1 cellular context compared by ENCODE assay signal in the genomic region with DNA sequence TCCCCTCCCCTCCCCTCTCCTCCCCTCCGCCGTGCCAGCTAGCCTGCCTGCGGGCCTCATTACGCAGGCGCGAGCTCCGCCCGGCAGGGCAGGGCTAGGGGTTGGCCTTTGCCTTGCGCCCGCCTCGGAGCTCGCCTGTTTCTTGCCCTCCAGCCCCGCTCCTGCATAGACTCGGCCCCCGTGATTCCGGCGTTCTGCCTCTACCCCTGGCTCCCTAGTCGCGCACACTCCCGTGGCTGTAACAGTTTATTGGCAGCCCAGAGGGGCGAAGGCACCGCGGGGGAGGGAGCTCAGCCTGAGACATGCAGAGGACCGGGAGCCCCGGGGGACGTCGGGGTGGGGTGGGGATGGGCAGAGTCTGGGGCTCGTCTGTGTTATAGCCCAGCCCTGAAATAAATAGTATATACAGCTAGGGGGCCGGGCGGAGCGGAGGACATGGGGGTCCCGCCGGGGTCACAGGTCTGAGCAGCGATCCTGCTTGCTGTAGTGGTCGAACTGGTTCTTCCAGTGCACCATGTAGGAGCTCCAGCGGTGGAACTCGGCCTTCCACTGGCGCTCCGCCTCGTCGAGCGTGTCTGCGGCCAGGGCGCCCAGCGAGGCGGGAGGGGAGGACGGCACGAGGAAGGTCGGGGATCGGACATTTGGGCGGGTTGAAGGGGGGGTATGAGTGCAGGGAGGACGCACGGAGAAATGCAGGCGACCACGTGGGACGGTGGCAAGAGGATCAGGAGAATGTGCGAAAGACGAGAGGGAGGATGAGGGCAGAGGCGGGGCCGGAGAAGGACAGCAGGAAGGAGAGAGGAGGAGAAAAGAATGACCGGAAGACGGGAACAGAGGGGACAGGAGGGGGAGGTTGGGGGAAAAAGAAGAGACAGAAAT.
A peak's percentile ranks its signal among the peaks of the same experiment; 100 is the strongest.
TF ChIP-seq lines count a peak whose summit lies in the region.

No MANE protein-coding gene starts in this region.

TF ChIP-seq in K562, 482 proteins besides CTCF, POLR2A, EP300 and RAD21 (continued from another document and continues in another):
- TF ChIP-seq ATF1 (CRISPR knock-in tag; IDR thresholded peaks at IDR 0.05) (no peak), ATF1 (tag; IDR thresholded peaks at IDR 0.05) (peak; percentile 42; the same call in 1 of the 2 replicates), ZMIZ1 (IDR thresholded peaks at IDR 0.05; ENCODE audit: low read depth in 2 of 2, low read length in 2 of 2) (no peak), RUNX1 (IDR thresholded peaks at IDR 0.05; ENCODE audit: low read depth) (no peak), JUNB (CRISPR knock-in tag; conservative IDR thresholded peaks at IDR 0.05) (no peak), SETDB1 (IDR thresholded peaks at IDR 0.05; ENCODE audit: low read length) (no peak), ZNF347 (CRISPR knock-in tag; IDR thresholded peaks at IDR 0.05; ENCODE audit: low read depth) (no peak), RFX1 (IDR thresholded peaks at IDR 0.05) (no peak), DDX20 (tag; IDR thresholded peaks at IDR 0.05; ENCODE audit: low read depth) (no peak), MXI1 (IDR thresholded peaks at IDR 0.05; ENCODE audit: low read depth, low read length) (0 out of 2 replicates have a peak, but pooled peaks have one; percentile 49), IRF1 (CRISPR knock-in tag; IDR thresholded peaks at IDR 0.05; ENCODE audit: borderline replicate concordance) (no peak), CBX2 (IDR thresholded peaks at IDR 0.05; ENCODE audit: insufficient read depth, low read length, poor library complexity, severe bottlenecking) (no peak), ZNF780A (CRISPR knock-in tag; IDR thresholded peaks at IDR 0.05) (no peak), TEAD1 (CRISPR knock-in tag; IDR thresholded peaks at IDR 0.05) (peak; percentile 33 to 84; a peak in 1 of 4 replicates), SNRNP70 (optimal IDR thresholded peaks at IDR 0.05; ENCODE audit: low read depth, low read length) (no peak), GTF2F1 (IDR thresholded peaks at IDR 0.05; ENCODE audit: low read depth, low read length) (peak; percentile 63; the same call in 1 of the 2 replicates), SMARCA4 (IDR thresholded peaks at IDR 0.05) (peak; percentile 57; the same call in 1 of the 2 replicates), RBM14 (IDR thresholded peaks at IDR 0.05; ENCODE audit: borderline replicate concordance, insufficient read depth, low read depth, low read length) (no peak), LCOR (CRISPR knock-in tag; IDR thresholded peaks at IDR 0.05) (no peak; the same call in 1 of the 2 replicates), RNF219 (CRISPR knock-in tag; IDR thresholded peaks at IDR 0.05) (no peak), EGR1 (conservative IDR thresholded peaks at IDR 0.05) (peak; percentile 39; the same call in 1 of the 2 replicates), KHSRP (IDR thresholded peaks at IDR 0.05) (no peak; the same call in 1 of the 2 replicates), HMG20B (CRISPR knock-in tag; IDR thresholded peaks at IDR 0.05) (no peak), NEUROD1 (IDR thresholded peaks at IDR 0.05; ENCODE audit: borderline replicate concordance, low read depth, low read length, partially characterized antibody) (no peak), NR1H2 (CRISPR knock-in tag; IDR thresholded peaks at IDR 0.05) (0 out of 2 replicates have a peak, but pooled peaks have one; percentile 46), PPARD (CRISPR knock-in tag; IDR thresholded peaks at IDR 0.05) (no peak), BCL6 (CRISPR knock-in tag; IDR thresholded peaks at IDR 0.05) (no peak), RB1 (IDR thresholded peaks at IDR 0.05; ENCODE audit: low read depth) (no peak), BHLHE40 (IDR thresholded peaks at IDR 0.05; ENCODE audit: low read length) (peak; percentile 56; the same call in 1 of the 2 replicates), ZC3H11A (IDR thresholded peaks at IDR 0.05; ENCODE audit: low read depth, low read length) (no peak), POU5F1 (IDR thresholded peaks at IDR 0.05; ENCODE audit: borderline replicate concordance, low read depth, low read length, partially characterized antibody) (no peak), ATF7 (IDR thresholded peaks at IDR 0.05) (peak; percentile 55; the same call in 1 of the 2 replicates), ZNF133 (CRISPR knock-in tag; IDR thresholded peaks at IDR 0.05) (no peak), MEIS2 (IDR thresholded peaks at IDR 0.05; ENCODE audit: partially characterized antibody) (peak; percentile 50), MBD1 (CRISPR knock-in tag; IDR thresholded peaks at IDR 0.05) (no peak), WHSC1 (IDR thresholded peaks at IDR 0.05; ENCODE audit: low read length) (no peak), FIP1L1 (IDR thresholded peaks at IDR 0.05; ENCODE audit: low read depth, low read length, poor library complexity, severe bottlenecking) (no peak), FUS (optimal IDR thresholded peaks at IDR 0.05; ENCODE audit: low read depth, low read length) (no peak), CBX5 (IDR thresholded peaks at IDR 0.05; ENCODE audit: borderline replicate concordance, low read depth) (no peak), MTA2 (IDR thresholded peaks at IDR 0.05; ENCODE audit: low read depth) (peak; percentile 63), HSF4 (CRISPR knock-in tag; IDR thresholded peaks at IDR 0.05; ENCODE audit: borderline replicate concordance) (no peak), STAG1 (CRISPR knock-in tag; IDR thresholded peaks at IDR 0.05; ENCODE audit: borderline replicate concordance) (no peak)
- TF ChIP-seq, protein P1, sequence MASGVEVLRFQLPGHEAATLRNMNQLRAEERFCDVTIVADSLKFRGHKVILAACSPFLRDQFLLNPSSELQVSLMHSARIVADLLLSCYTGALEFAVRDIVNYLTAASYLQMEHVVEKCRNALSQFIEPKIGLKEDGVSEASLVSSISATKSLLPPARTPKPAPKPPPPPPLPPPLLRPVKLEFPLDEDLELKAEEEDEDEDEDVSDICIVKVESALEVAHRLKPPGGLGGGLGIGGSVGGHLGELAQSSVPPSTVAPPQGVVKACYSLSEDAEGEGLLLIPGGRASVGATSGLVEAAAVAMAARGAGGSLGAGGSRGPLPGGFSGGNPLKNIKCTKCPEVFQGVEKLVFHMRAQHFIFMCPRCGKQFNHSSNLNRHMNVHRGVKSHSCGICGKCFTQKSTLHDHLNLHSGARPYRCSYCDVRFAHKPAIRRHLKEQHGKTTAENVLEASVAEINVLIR (CRISPR knock-in tag; IDR thresholded peaks at IDR 0.05) = no peak
- TF ChIP-seq, protein P2, sequence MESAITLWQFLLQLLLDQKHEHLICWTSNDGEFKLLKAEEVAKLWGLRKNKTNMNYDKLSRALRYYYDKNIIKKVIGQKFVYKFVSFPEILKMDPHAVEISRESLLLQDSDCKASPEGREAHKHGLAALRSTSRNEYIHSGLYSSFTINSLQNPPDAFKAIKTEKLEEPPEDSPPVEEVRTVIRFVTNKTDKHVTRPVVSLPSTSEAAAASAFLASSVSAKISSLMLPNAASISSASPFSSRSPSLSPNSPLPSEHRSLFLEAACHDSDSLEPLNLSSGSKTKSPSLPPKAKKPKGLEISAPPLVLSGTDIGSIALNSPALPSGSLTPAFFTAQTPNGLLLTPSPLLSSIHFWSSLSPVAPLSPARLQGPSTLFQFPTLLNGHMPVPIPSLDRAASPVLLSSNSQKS (CRISPR knock-in tag; IDR thresholded peaks at IDR 0.05) = no peak
